In the genomic region with DNA sequence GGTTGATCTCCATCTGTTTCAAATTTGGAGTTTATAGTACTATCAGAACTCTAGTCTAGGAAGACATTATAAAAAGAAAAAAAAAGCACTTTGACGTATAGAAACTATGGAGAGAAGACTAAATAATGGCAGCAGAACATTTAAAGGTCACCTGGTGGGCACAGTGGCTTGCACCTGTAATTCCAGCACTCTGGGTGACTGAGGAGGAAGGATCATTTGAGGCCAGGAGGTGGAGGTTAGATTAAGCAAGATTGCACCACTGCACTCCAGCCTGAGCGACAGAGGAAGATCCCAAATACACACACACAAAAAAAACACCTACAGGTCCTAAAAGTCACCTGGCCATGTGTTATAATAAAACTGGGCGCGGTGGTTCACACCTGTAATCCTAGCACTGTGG, we compare ENCODE assay signal across 30 cellular contexts. TPM values are rescaled to one million over a fixed set of nuclear protein-coding genes. Genes with fewer than 3 reads are reported as not detected.
A peak's percentile ranks its signal among the peaks of the same experiment; 100 is the strongest.
DNase-seq lines count a peak whose midpoint lies in the region; ATAC-seq and TF ChIP-seq lines count a peak whose summit lies in the region.
"Had no signal": no experiment of that assay in that cellular context is flagged by ENCODE, and none has a peak within 500 bp of the region (broad histone marks: within the 10 kb centered on the region; RNA-seq: fewer than 3 reads in every experiment).

No MANE protein-coding gene starts in this region.

- H3K27me3 Mint-ChIP-seq in activated CD4-positive, alpha-beta T cell treated with anti-CD3 and anti-CD28 coated beads for 36 hours = no peaks in the 10 kb centered on the region
- no peaks in the 10 kb centered on the region for H3K27me3 Mint-ChIP-seq in CD4-positive, CD25-positive, alpha-beta regulatory T cell
- no peaks in the 10 kb centered on the region for H3K27me3 Mint-ChIP-seq in activated T-helper 2 cell treated with anti-CD3 and anti-CD28 coated beads, Interferon-gamma antibody, Interleukin-2, Interleukin-4, amounts not matched to agents 10 μg/mL and 5 μg/mL and 100 μg/mL, durations not matched to agents 14 hours and 24 hours and 36 hours (ENCODE audit: low read depth)
- no peaks in the 10 kb centered on the region for H3K27me3 Mint-ChIP-seq in CD8-positive, alpha-beta memory T cell
- H3K27me3 Mint-ChIP-seq: effector memory CD8-positive, alpha-beta T cell; memory B cell; type B pancreatic cell had no signal

- H3K4me1 Mint-ChIP-seq in activated CD4-positive, alpha-beta T cell treated with anti-CD3 and anti-CD28 coated beads for 36 hours = peaks cover 42% of the 10 kb centered on the region
- peaks cover 15 to 66% (median 45%) of the 10 kb centered on the region in 4 donors for H3K4me1 Mint-ChIP-seq in CD4-positive, CD25-positive, alpha-beta regulatory T cell
- H3K4me1 Mint-ChIP-seq in activated T-helper 2 cell treated with anti-CD3 and anti-CD28 coated beads, Interferon-gamma antibody, Interleukin-2, Interleukin-4, amounts not matched to agents 10 μg/mL and 5 μg/mL and 100 μg/mL, durations not matched to agents 14 hours and 24 hours and 36 hours (ENCODE audit: low read depth) = peaks cover 16% of the 10 kb centered on the region
- H3K4me1 Mint-ChIP-seq in CD8-positive, alpha-beta memory T cell = peaks cover 48 to 66% (median 54%) of the 10 kb centered on the region in 3 donors

- no peak overlapping the region for H3K4me3 Mint-ChIP-seq in activated CD4-positive, alpha-beta T cell treated with anti-CD3 and anti-CD28 coated beads for 36 hours
- H3K4me3 Mint-ChIP-seq in CD4-positive, CD25-positive, alpha-beta regulatory T cell = peak overlapping the region; percentile 7 to 52 (median 32)
- H3K4me3 Mint-ChIP-seq in activated T-helper 2 cell treated with anti-CD3 and anti-CD28 coated beads, Interferon-gamma antibody, Interleukin-2, Interleukin-4, amounts not matched to agents 10 μg/mL and 5 μg/mL and 100 μg/mL, durations not matched to agents 14 hours and 24 hours and 36 hours (ENCODE audit: low read depth) = no peak overlapping the region
- H3K4me3 Mint-ChIP-seq in CD8-positive, alpha-beta memory T cell = no peak overlapping the region
- H3K4me3 Mint-ChIP-seq: activated T-helper 1 cell treated with anti-CD3 and anti-CD28 coated beads, Interleukin-12 subunit alpha, Interleukin-12 subunit beta, Interleukin-2, Interleukin-4 antibody, amounts not matched to agents 30 ng/mL and 10 ng/mL and 1 ng/mL, durations not matched to agents 14 hours and 24 hours and 36 hours; effector memory CD8-positive, alpha-beta T cell; memory B cell; type B pancreatic cell had no signal

- peaks cover 52% of the 10 kb centered on the region for H3K36me3 Mint-ChIP-seq in activated CD4-positive, alpha-beta T cell treated with anti-CD3 and anti-CD28 coated beads for 36 hours (ENCODE audit: low read depth)
- peaks cover 19% of the 10 kb centered on the region for H3K36me3 Mint-ChIP-seq in CD4-positive, CD25-positive, alpha-beta regulatory T cell
- peaks cover 45% of the 10 kb centered on the region for H3K36me3 Mint-ChIP-seq in activated T-helper 2 cell treated with anti-CD3 and anti-CD28 coated beads, Interferon-gamma antibody, Interleukin-2, Interleukin-4, amounts not matched to agents 10 μg/mL and 5 μg/mL and 100 μg/mL, durations not matched to agents 14 hours and 24 hours and 36 hours (ENCODE audit: low read depth)
- peaks cover 0 to 52% (median 14%) of the 10 kb centered on the region in 3 donors for H3K36me3 Mint-ChIP-seq in CD8-positive, alpha-beta memory T cell

- POLR2A ChIA-PET in activated CD4-positive, alpha-beta T cell treated with anti-CD3 and anti-CD28 coated beads for 36 hours (lab: Charles Lee) = interaction anchor here (0.6 kb wide), 1 partner anchor 52 kb away, joined by 3 read pairs; no protein-coding TSS in a partner anchor
- POLR2A ChIA-PET in CD8-positive, alpha-beta memory T cell (lab: Charles Lee) = no interaction called here

- peak overlapping the region; percentile 31 for H3K27ac Mint-ChIP-seq in activated CD4-positive, alpha-beta T cell treated with anti-CD3 and anti-CD28 coated beads for 36 hours
- peak overlapping the region in 2 of 3 donors; percentile 7 to 23 for H3K27ac Mint-ChIP-seq in CD4-positive, CD25-positive, alpha-beta regulatory T cell
- peak overlapping the region; percentile 47 for H3K27ac Mint-ChIP-seq in activated T-helper 2 cell treated with anti-CD3 and anti-CD28 coated beads, Interferon-gamma antibody, Interleukin-2, Interleukin-4, amounts not matched to agents 10 μg/mL and 5 μg/mL and 100 μg/mL, durations not matched to agents 14 hours and 24 hours and 36 hours
- H3K27ac Mint-ChIP-seq in CD8-positive, alpha-beta memory T cell = peak overlapping the region in 4 of 8 donors; percentile 2 to 82 (median 53)
- H3K27ac Mint-ChIP-seq: activated T-helper 1 cell treated with anti-CD3 and anti-CD28 coated beads, Interleukin-12 subunit alpha, Interleukin-12 subunit beta, Interleukin-2, Interleukin-4 antibody, amounts not matched to agents 30 ng/mL and 10 ng/mL and 1 ng/mL, durations not matched to agents 14 hours and 24 hours and 36 hours; memory B cell; type B pancreatic cell had no signal

- intact Hi-C loops in activated CD4-positive, alpha-beta T cell treated with anti-CD3 and anti-CD28 coated beads for 36 hours (cut with DNase I, micrococcal nuclease) = no loop called here
- intact Hi-C loops in activated T-helper 2 cell treated with anti-CD3 and anti-CD28 coated beads, Interferon-gamma antibody, Interleukin-2, Interleukin-4, amounts not matched to agents 10 μg/mL and 5 μg/mL and 100 μg/mL, durations not matched to agents 14 hours and 24 hours and 36 hours (cut with micrococcal nuclease) = no loop called here
- intact Hi-C loops in mucosa of descending colon (cut with DNase I, micrococcal nuclease) = no loop called here
- intact Hi-C loops in left cardiac atrium (cut with DNase I) = no loop called here
- intact Hi-C loops in ascending aorta (cut with DNase I) = no loop called here

- no peaks in the 10 kb centered on the region for H3K4me1 ChIP-seq in CD4-positive, CD25-positive, alpha-beta regulatory T cell (ENCODE audit: control insufficient read depth, insufficient read depth, low read length, poor library complexity, severe bottlenecking)
- no peaks in the 10 kb centered on the region for H3K4me1 ChIP-seq in mucosa of descending colon (ENCODE audit: low read depth)
- H3K4me1 ChIP-seq in CD8-positive, alpha-beta memory T cell (ENCODE audit: insufficient read depth, low read length) = peaks cover 17% of the 10 kb centered on the region
- H3K4me1 ChIP-seq in ascending aorta = no peaks in the 10 kb centered on the region
- H3K4me1 ChIP-seq: left lung, sigmoid colon had no signal

- no peaks in the 10 kb centered on the region for H3K27me3 ChIP-seq in CD4-positive, CD25-positive, alpha-beta regulatory T cell (ENCODE audit: control insufficient read depth, insufficient read depth, low read length)
- no peaks in the 10 kb centered on the region for H3K27me3 ChIP-seq in CD8-positive, alpha-beta memory T cell (ENCODE audit: insufficient read depth, low read length, poor library complexity, severe bottlenecking)
- no peaks in the 10 kb centered on the region for H3K27me3 ChIP-seq in ascending aorta
- H3K27me3 ChIP-seq: left lung, neutrophil, sigmoid colon had no signal

- no peak for ATAC-seq in activated CD4-positive, alpha-beta T cell treated with anti-CD3 and anti-CD28 coated beads for 36 hours
- no peak for ATAC-seq in CD4-positive, CD25-positive, alpha-beta regulatory T cell (ENCODE audit: low read depth in 2 of 2)
- ATAC-seq in mucosa of descending colon (peak; percentile 43), left cardiac atrium (no peak)
- ATAC-seq: activated CD4-positive, CD25-positive, alpha-beta regulatory T cell treated with anti-CD3 and anti-CD28 coated beads, Interleukin-2, amount 50 U/mL, for 24 hours; effector memory CD8-positive, alpha-beta T cell had no signal

- H3K4me3 ChIP-seq in CD4-positive, CD25-positive, alpha-beta regulatory T cell (ENCODE audit: low read depth, low read length) = no peak overlapping the region
- H3K4me3 ChIP-seq in mucosa of descending colon (no peak overlapping the region), ascending aorta (no peak overlapping the region)
- H3K4me3 ChIP-seq in CD8-positive, alpha-beta memory T cell (ENCODE audit: low read length) = no peak overlapping the region
- H3K4me3 ChIP-seq: left lung, sigmoid colon had no signal

- H3K9me3 Mint-ChIP-seq in activated CD4-positive, alpha-beta T cell treated with anti-CD3 and anti-CD28 coated beads for 36 hours (ENCODE audit: low read depth) = no peaks in the 10 kb centered on the region
- no peaks in the 10 kb centered on the region for H3K9me3 Mint-ChIP-seq in CD4-positive, CD25-positive, alpha-beta regulatory T cell
- no peaks in the 10 kb centered on the region for H3K9me3 Mint-ChIP-seq in activated T-helper 2 cell treated with anti-CD3 and anti-CD28 coated beads, Interferon-gamma antibody, Interleukin-2, Interleukin-4, amounts not matched to agents 10 μg/mL and 5 μg/mL and 100 μg/mL, durations not matched to agents 14 hours and 24 hours and 36 hours
- H3K9me3 Mint-ChIP-seq in CD8-positive, alpha-beta memory T cell = no peaks in the 10 kb centered on the region
- H3K9me3 Mint-ChIP-seq: activated T-helper 1 cell treated with anti-CD3 and anti-CD28 coated beads, Interleukin-12 subunit alpha, Interleukin-12 subunit beta, Interleukin-2, Interleukin-4 antibody, amounts not matched to agents 30 ng/mL and 10 ng/mL and 1 ng/mL, durations not matched to agents 14 hours and 24 hours and 36 hours; effector memory CD8-positive, alpha-beta T cell; memory B cell; type B pancreatic cell had no signal

- peaks cover 24% of the 10 kb centered on the region for H3K36me3 ChIP-seq in CD4-positive, CD25-positive, alpha-beta regulatory T cell (ENCODE audit: control insufficient read depth, insufficient read depth, low read length)
- H3K36me3 ChIP-seq in mucosa of descending colon (ENCODE audit: low read depth) (no peaks in the 10 kb centered on the region), ascending aorta (peaks cover 0 to 2% of the 10 kb centered on the region in 2 donors)
- H3K36me3 ChIP-seq in CD8-positive, alpha-beta memory T cell (ENCODE audit: insufficient read depth, low read length) = no peaks in the 10 kb centered on the region
- H3K36me3 ChIP-seq: neutrophil had no signal

- H3K9me3 ChIP-seq in CD4-positive, CD25-positive, alpha-beta regulatory T cell (ENCODE audit: control insufficient read depth in 2 of 2, low read length in 2 of 2) = no peaks in the 10 kb centered on the region
- H3K9me3 ChIP-seq in mucosa of descending colon = no peaks in the 10 kb centered on the region
- H3K9me3 ChIP-seq in CD8-positive, alpha-beta memory T cell (ENCODE audit: low read length) = no peaks in the 10 kb centered on the region
- no peaks in the 10 kb centered on the region for H3K9me3 ChIP-seq in ascending aorta
- H3K9me3 ChIP-seq: left lung, neutrophil, sigmoid colon had no signal

- no peak for DNase-seq in activated CD4-positive, alpha-beta T cell treated with anti-CD3 and anti-CD28 coated beads for 36 hours
- DNase-seq in activated CD4-positive, alpha-beta T cell treated with anti-CD3 and anti-CD28 coated beads for 4 hours = no peak
- no peak for DNase-seq in CD4-positive, CD25-positive, alpha-beta regulatory T cell
- no peak for DNase-seq in activated T-helper 2 cell treated with anti-CD3 and anti-CD28 coated beads, Interferon-gamma antibody, Interleukin-2, Interleukin-4, amounts not matched to agents 10 μg/mL and 5 μg/mL and 100 μg/mL, durations not matched to agents 14 hours and 24 hours and 36 hours (ENCODE audit: low spot score)
- DNase-seq in mucosa of descending colon (no peak), left cardiac atrium (no peak), ascending aorta (ENCODE audit: low spot score in 2 of 2) (no peak)
- DNase-seq in CD8-positive, alpha-beta memory T cell = no peak
- DNase-seq: cortex of kidney; DMS 273 treated with DMSO at 0.1 percent for 48 hours; effector memory CD8-positive, alpha-beta T cell; EL; erythroblast; IMR-90; left lung; NCI-H1436 treated with DMSO at 0.1 percent for 48 hours; NCI-H2081 treated with DMSO at 0.1 percent for 48 hours; NCI-H2227 treated with DMSO at 0.1 percent for 48 hours; NCI-H526; OCI-M1; sigmoid colon; stimulated activated CD4-positive, alpha-beta T cell treated with anti-CD3 and anti-CD28 coated beads, Interleukin-12 subunit alpha, Interleukin-12 subunit beta, amount 100 ng/mL, for 4 hours; stimulated activated CD4-positive, alpha-beta T cell treated with anti-CD3 and anti-CD28 coated beads, Interleukin-4, amount 100 ng/mL, for 4 hours; substantia nigra; T-helper 1 cell had no signal

- TF ChIP-seq CTCF in mucosa of descending colon (IDR thresholded peaks at IDR 0.05) (no peak), ascending aorta (IDR thresholded peaks at IDR 0.05) (no peak)

- CTCF ChIA-PET in activated CD4-positive, alpha-beta T cell treated with anti-CD3 and anti-CD28 coated beads for 36 hours (lab: Charles Lee) = no interaction called here
- CTCF ChIA-PET in CD8-positive, alpha-beta memory T cell (lab: Charles Lee) = no interaction called here

- H3K27ac ChIP-seq in CD4-positive, CD25-positive, alpha-beta regulatory T cell (ENCODE audit: insufficient read depth, low read length, poor library complexity, severe bottlenecking) = no peak overlapping the region
- H3K27ac ChIP-seq in CD8-positive, alpha-beta memory T cell (ENCODE audit: low read depth, low read length) = no peak overlapping the region
- no peak overlapping the region for H3K27ac ChIP-seq in ascending aorta
- H3K27ac ChIP-seq: left lung, neutrophil, sigmoid colon had no signal

RNA-seq across cellular contexts. Expression of gene SIN3A, which starts 13.8 kb away (rescaled TPM):
- total RNA-seq in activated CD4-positive, alpha-beta T cell treated with anti-CD3 and anti-CD28 coated beads for 36 hours = 10 to 100 TPM; 87.4 to 92.0 TPM
- 123 TPM for total RNA-seq in CD4-positive, CD25-positive, alpha-beta regulatory T cell
- 10 to 100 TPM; 13.6 to 15.0 (median 14.8) TPM for polyA plus RNA-seq in CD4-positive, CD25-positive, alpha-beta regulatory T cell
- 88.4 and 94.6 TPM in 2 replicates for total RNA-seq in activated T-helper 2 cell treated with anti-CD3 and anti-CD28 coated beads, Interferon-gamma antibody, Interleukin-2, Interleukin-4, amounts not matched to agents 10 μg/mL and 5 μg/mL and 100 μg/mL, durations not matched to agents 14 hours and 24 hours and 36 hours
- total RNA-seq in mucosa of descending colon = 10 to 100 TPM; 52.6 to 75.3 (median 60.6) TPM
- total RNA-seq in left cardiac atrium = 10 to 100 TPM; 32.3 to 37.2 TPM
- total RNA-seq in CD8-positive, alpha-beta memory T cell = 10 to 100 TPM; 82.8 to 89.0 TPM
- polyA plus RNA-seq in CD8-positive, alpha-beta memory T cell = 16.0 TPM
- total RNA-seq in ascending aorta = 41.0 TPM

Comparison
In these comparisons a context has a peak if more than half of its experiments do, and no peak if none do; other contexts are left out.
1. H3K4me3 Mint-ChIP-seq: peak in CD4-positive, CD25-positive, alpha-beta regulatory T cell (4 of 4); none in activated CD4-positive, alpha-beta T cell treated with anti-CD3 and anti-CD28 coated beads for 36 hours (single experiment), activated T-helper 2 cell treated with anti-CD3 and anti-CD28 coated beads, Interferon-gamma antibody, Interleukin-2, Interleukin-4, amounts not matched to agents 10 μg/mL and 5 μg/mL and 100 μg/mL, durations not matched to agents 14 hours and 24 hours and 36 hours (single experiment) and CD8-positive, alpha-beta memory T cell (0 of 7).